ENCODE assay signal across 1 cellular context in genomic region chr18:57440331-57441101, GRCh38.
TF ChIP-seq lines count a peak whose summit lies in the region.

No MANE protein-coding gene starts in this region.

TF ChIP-seq in H1, 55 proteins besides CTCF, POLR2A, EP300 and RAD21 (continued from another document):
- no peak for TF ChIP-seq CHD7 (IDR thresholded peaks at IDR 0.05; ENCODE audit: insufficient replicate concordance, low read length)
- TF ChIP-seq ATF3 (IDR thresholded peaks at IDR 0.05; ENCODE audit: insufficient read depth, low read depth, low read length), result no peak
- no peak for TF ChIP-seq HDAC2 (IDR thresholded peaks at IDR 0.05; ENCODE audit: borderline replicate concordance in 1 of 2, low read depth in 2 of 2, low read length in 2 of 2)
- TF ChIP-seq TBP (IDR thresholded peaks at IDR 0.05; ENCODE audit: low read depth, low read length), result no peak
- TF ChIP-seq RBBP5 (IDR thresholded peaks at IDR 0.05; ENCODE audit: borderline replicate concordance, low read depth, low read length), result 0 out of 2 replicates have a peak, but pooled peaks have one; percentile 66
- TF ChIP-seq YY1 (IDR thresholded peaks at IDR 0.05; ENCODE audit: low read depth, low read length), result no peak
- no peak for TF ChIP-seq HDAC6 (IDR thresholded peaks at IDR 0.05; ENCODE audit: low read depth, low read length)
- no peak for TF ChIP-seq SP2 (IDR thresholded peaks at IDR 0.05; ENCODE audit: low read length)
- peak; percentile 95 for TF ChIP-seq E2F6 (IDR thresholded peaks at IDR 0.05)
- no peak for TF ChIP-seq GABPA (IDR thresholded peaks at IDR 0.05; ENCODE audit: borderline replicate concordance, insufficient read depth, low read length)
- TF ChIP-seq EGR1 (IDR thresholded peaks at IDR 0.05; ENCODE audit: borderline replicate concordance, low read depth, low read length), result no peak
- no peak for TF ChIP-seq KDM1A (IDR thresholded peaks at IDR 0.05; ENCODE audit: borderline replicate concordance, low read length)
- no peak for TF ChIP-seq RXRA (IDR thresholded peaks at IDR 0.05; ENCODE audit: insufficient read depth, low read depth, low read length)
- TF ChIP-seq TAF7 (optimal IDR thresholded peaks at IDR 0.05; ENCODE audit: borderline replicate concordance, low read depth, low read length), result no peak
- no peak for TF ChIP-seq TAF1 (IDR thresholded peaks at IDR 0.05; ENCODE audit: low read depth, low read length)
- TF ChIP-seq TCF12 (IDR thresholded peaks at IDR 0.05; ENCODE audit: low read depth, low read length), result no peak
- TF ChIP-seq BCL11A (IDR thresholded peaks at IDR 0.05; ENCODE audit: low read depth in 2 of 2, low read length in 2 of 2), result no peak
- TF ChIP-seq PHF8 (conservative IDR thresholded peaks at IDR 0.05; ENCODE audit: low read depth, low read length), result no peak
- no peak for TF ChIP-seq ZNF274 (IDR thresholded peaks at IDR 0.05; ENCODE audit: borderline replicate concordance, extremely low read depth, low read length)
- no peak for TF ChIP-seq BRCA1 (IDR thresholded peaks at IDR 0.05; ENCODE audit: low read depth, low read length)
- TF ChIP-seq POLR2AphosphoS5 (IDR thresholded peaks at IDR 0.05; ENCODE audit: low read depth, low read length), result no peak
- TF ChIP-seq NRF1 (IDR thresholded peaks at IDR 0.05; ENCODE audit: low read depth, low read length), result no peak
- TF ChIP-seq, protein P1, sequence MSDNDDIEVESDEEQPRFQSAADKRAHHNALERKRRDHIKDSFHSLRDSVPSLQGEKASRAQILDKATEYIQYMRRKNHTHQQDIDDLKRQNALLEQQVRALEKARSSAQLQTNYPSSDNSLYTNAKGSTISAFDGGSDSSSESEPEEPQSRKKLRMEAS (IDR thresholded peaks at IDR 0.05), result peak; percentile 93
- peak; percentile 94 for TF ChIP-seq SUZ12 (IDR thresholded peaks at IDR 0.05; ENCODE audit: low read length)
- TF ChIP-seq POU5F1 (IDR thresholded peaks at IDR 0.05; ENCODE audit: low read depth, low read length), result no peak
- TF ChIP-seq CEBPB (IDR thresholded peaks at IDR 0.05; ENCODE audit: low read depth, low read length), result no peak
- no peak for TF ChIP-seq CREB1 (IDR thresholded peaks at IDR 0.05)
- TF ChIP-seq ATF2 (IDR thresholded peaks at IDR 0.05; ENCODE audit: low read length), result no peak
- TF ChIP-seq SIX5 (IDR thresholded peaks at IDR 0.05; ENCODE audit: low read depth, low read length), result no peak
- no peak for TF ChIP-seq CHD1 (IDR thresholded peaks at IDR 0.05; ENCODE audit: low read depth, low read length)
- 0 out of 2 replicates have a peak, but pooled peaks have one; percentile 25 for TF ChIP-seq CBX8 (IDR thresholded peaks at IDR 0.05; ENCODE audit: borderline replicate concordance, low read depth, low read length)
- no peak for TF ChIP-seq KDM5A (IDR thresholded peaks at IDR 0.05; ENCODE audit: low read length)
- TF ChIP-seq RFX5 (IDR thresholded peaks at IDR 0.05; ENCODE audit: borderline replicate concordance, low read depth, low read length), result no peak
- TF ChIP-seq NANOG (IDR thresholded peaks at IDR 0.05; ENCODE audit: insufficient read depth, low read depth, low read length, poor library complexity, severe bottlenecking), result no peak
- no peak for TF ChIP-seq SIRT6 (IDR thresholded peaks at IDR 0.05; ENCODE audit: low read length)
- TF ChIP-seq SIN3A (conservative IDR thresholded peaks at IDR 0.05 in 1 of 2, IDR thresholded peaks at IDR 0.05 in 1 of 2; ENCODE audit: low read depth in 1 of 2, low read length in 2 of 2), result no peak
- TF ChIP-seq RNF2 (IDR thresholded peaks at IDR 0.05; ENCODE audit: borderline replicate concordance, low read depth, low read length, missing control alignments, poor library complexity, severe bottlenecking), result peak; percentile 69
- no peak for TF ChIP-seq JUN (IDR thresholded peaks at IDR 0.05; ENCODE audit: low read depth, low read length)
- TF ChIP-seq JUND (IDR thresholded peaks at IDR 0.05; ENCODE audit: low read length), result no peak
- TF ChIP-seq SRF (IDR thresholded peaks at IDR 0.05; ENCODE audit: low read depth, low read length), result no peak
- no peak for TF ChIP-seq USF2 (IDR thresholded peaks at IDR 0.05; ENCODE audit: low read length)
- TF ChIP-seq CBX5 (IDR thresholded peaks at IDR 0.05; ENCODE audit: low read depth, low read length), result no peak
- no peak for TF ChIP-seq BACH1 (IDR thresholded peaks at IDR 0.05; ENCODE audit: low read length)
- TF ChIP-seq CTBP2 (IDR thresholded peaks at IDR 0.05; ENCODE audit: borderline replicate concordance, insufficient read depth, insufficient read length, low read length), result no peak
- no peak for TF ChIP-seq TEAD4 (IDR thresholded peaks at IDR 0.05; ENCODE audit: low read depth, low read length)
- TF ChIP-seq ASH2L (IDR thresholded peaks at IDR 0.05; ENCODE audit: low read length), result no peak
- TF ChIP-seq EZH2 (IDR thresholded peaks at IDR 0.05; ENCODE audit: low read depth, low read length, severe bottlenecking), result peak; percentile 87
